Comparison of ENCODE assay signal across 1 cellular context in genomic region chr11:116772443-116773202, GRCh38.
A peak's percentile ranks its signal among the peaks of the same experiment; 100 is the strongest.
TF ChIP-seq lines count a peak whose summit lies in the region.

A gene with protein sequence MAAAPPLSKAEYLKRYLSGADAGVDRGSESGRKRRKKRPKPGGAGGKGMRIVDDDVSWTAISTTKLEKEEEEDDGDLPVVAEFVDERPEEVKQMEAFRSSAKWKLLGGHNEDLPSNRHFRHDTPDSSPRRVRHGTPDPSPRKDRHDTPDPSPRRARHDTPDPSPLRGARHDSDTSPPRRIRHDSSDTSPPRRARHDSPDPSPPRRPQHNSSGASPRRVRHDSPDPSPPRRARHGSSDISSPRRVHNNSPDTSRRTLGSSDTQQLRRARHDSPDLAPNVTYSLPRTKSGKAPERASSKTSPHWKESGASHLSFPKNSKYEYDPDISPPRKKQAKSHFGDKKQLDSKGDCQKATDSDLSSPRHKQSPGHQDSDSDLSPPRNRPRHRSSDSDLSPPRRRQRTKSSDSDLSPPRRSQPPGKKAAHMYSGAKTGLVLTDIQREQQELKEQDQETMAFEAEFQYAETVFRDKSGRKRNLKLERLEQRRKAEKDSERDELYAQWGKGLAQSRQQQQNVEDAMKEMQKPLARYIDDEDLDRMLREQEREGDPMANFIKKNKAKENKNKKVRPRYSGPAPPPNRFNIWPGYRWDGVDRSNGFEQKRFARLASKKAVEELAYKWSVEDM (minus strand): TSS chr11:116772987. CDS start chr11:116772964, 23 bp downstream.

TF ChIP-seq in HepG2, 621 proteins besides CTCF, POLR2A, EP300 and RAD21 (continued from another document):
- TF ChIP-seq, protein P1, sequence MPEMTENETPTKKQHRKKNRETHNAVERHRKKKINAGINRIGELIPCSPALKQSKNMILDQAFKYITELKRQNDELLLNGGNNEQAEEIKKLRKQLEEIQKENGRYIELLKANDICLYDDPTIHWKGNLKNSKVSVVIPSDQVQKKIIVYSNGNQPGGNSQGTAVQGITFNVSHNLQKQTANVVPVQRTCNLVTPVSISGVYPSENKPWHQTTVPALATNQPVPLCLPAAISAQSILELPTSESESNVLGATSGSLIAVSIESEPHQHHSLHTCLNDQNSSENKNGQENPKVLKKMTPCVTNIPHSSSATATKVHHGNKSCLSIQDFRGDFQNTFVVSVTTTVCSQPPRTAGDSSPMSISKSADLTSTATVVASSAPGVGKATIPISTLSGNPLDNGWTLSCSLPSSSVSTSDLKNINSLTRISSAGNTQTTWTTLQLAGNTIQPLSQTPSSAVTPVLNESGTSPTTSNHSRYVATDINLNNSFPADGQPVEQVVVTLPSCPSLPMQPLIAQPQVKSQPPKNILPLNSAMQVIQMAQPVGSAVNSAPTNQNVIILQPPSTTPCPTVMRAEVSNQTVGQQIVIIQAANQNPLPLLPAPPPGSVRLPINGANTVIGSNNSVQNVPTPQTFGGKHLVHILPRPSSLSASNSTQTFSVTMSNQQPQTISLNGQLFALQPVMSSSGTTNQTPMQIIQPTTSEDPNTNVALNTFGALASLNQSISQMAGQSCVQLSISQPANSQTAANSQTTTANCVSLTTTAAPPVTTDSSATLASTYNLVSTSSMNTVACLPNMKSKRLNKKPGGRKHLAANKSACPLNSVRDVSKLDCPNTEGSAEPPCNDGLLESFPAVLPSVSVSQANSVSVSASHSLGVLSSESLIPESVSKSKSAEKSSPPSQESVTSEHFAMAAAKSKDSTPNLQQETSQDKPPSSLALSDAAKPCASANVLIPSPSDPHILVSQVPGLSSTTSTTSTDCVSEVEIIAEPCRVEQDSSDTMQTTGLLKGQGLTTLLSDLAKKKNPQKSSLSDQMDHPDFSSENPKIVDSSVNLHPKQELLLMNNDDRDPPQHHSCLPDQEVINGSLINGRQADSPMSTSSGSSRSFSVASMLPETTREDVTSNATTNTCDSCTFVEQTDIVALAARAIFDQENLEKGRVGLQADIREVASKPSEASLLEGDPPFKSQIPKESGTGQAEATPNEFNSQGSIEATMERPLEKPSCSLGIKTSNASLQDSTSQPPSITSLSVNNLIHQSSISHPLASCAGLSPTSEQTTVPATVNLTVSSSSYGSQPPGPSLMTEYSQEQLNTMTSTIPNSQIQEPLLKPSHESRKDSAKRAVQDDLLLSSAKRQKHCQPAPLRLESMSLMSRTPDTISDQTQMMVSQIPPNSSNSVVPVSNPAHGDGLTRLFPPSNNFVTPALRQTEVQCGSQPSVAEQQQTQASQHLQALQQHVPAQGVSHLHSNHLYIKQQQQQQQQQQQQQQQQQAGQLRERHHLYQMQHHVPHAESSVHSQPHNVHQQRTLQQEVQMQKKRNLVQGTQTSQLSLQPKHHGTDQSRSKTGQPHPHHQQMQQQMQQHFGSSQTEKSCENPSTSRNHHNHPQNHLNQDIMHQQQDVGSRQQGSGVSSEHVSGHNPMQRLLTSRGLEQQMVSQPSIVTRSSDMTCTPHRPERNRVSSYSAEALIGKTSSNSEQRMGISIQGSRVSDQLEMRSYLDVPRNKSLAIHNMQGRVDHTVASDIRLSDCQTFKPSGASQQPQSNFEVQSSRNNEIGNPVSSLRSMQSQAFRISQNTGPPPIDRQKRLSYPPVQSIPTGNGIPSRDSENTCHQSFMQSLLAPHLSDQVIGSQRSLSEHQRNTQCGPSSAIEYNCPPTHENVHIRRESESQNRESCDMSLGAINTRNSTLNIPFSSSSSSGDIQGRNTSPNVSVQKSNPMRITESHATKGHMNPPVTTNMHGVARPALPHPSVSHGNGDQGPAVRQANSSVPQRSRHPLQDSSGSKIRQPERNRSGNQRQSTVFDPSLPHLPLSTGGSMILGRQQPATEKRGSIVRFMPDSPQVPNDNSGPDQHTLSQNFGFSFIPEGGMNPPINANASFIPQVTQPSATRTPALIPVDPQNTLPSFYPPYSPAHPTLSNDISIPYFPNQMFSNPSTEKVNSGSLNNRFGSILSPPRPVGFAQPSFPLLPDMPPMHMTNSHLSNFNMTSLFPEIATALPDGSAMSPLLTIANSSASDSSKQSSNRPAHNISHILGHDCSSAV (CRISPR knock-in tag; IDR thresholded peaks at IDR 0.05; ENCODE audit: borderline replicate concordance), result peak; percentile 88; the same call in 1 of the 2 replicates
- TF ChIP-seq AGO1 (IDR thresholded peaks at IDR 0.05; ENCODE audit: low read depth, low read length, poor library complexity, severe bottlenecking), result peak; percentile 69
- peak; percentile 92 for TF ChIP-seq TFDP2 (CRISPR knock-in tag; IDR thresholded peaks at IDR 0.05)
- peak; percentile 95 for TF ChIP-seq YY1 (IDR thresholded peaks at IDR 0.05; ENCODE audit: insufficient read depth, insufficient replicate concordance, low read depth, low read length)
- TF ChIP-seq ZNF337 (CRISPR knock-in tag; IDR thresholded peaks at IDR 0.05; ENCODE audit: borderline replicate concordance, low read depth), result peak; percentile 73; the same call in 1 of the 2 replicates
- TF ChIP-seq, protein P2, sequence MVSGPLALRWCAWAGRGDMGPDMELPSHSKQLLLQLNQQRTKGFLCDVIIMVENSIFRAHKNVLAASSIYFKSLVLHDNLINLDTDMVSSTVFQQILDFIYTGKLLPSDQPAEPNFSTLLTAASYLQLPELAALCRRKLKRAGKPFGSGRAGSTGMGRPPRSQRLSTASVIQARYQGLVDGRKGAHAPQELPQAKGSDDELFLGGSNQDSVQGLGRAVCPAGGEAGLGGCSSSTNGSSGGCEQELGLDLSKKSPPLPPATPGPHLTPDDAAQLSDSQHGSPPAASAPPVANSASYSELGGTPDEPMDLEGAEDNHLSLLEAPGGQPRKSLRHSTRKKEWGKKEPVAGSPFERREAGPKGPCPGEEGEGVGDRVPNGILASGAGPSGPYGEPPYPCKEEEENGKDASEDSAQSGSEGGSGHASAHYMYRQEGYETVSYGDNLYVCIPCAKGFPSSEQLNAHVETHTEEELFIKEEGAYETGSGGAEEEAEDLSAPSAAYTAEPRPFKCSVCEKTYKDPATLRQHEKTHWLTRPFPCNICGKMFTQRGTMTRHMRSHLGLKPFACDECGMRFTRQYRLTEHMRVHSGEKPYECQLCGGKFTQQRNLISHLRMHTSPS (CRISPR knock-in tag; IDR thresholded peaks at IDR 0.05; ENCODE audit: low read depth), result no peak; the same call in none of the 2 replicates
- no peak for TF ChIP-seq LCORL (IDR thresholded peaks at IDR 0.05)
- TF ChIP-seq LCORL (CRISPR knock-in tag; IDR thresholded peaks at IDR 0.05), result peak; percentile 74
- TF ChIP-seq STAT6 (CRISPR knock-in tag; IDR thresholded peaks at IDR 0.05; ENCODE audit: borderline replicate concordance), result 0 out of 2 replicates have a peak, but pooled peaks have one; percentile 81
- peak; percentile 91; the same call in 1 of the 2 replicates for TF ChIP-seq GTF3A (CRISPR knock-in tag; conservative IDR thresholded peaks at IDR 0.05)
- peak; percentile 93; the same call in 1 of the 2 replicates for TF ChIP-seq SNAI1 (CRISPR knock-in tag; IDR thresholded peaks at IDR 0.05; ENCODE audit: borderline replicate concordance)
- TF ChIP-seq YEATS2 (CRISPR knock-in tag; IDR thresholded peaks at IDR 0.05; ENCODE audit: borderline replicate concordance), result peak; percentile 90; the same call in 1 of the 2 replicates
- peak; percentile 71; the same call in 1 of the 2 replicates for TF ChIP-seq MTF1 (CRISPR knock-in tag; IDR thresholded peaks at IDR 0.05)
- TF ChIP-seq TBX2 (CRISPR knock-in tag; IDR thresholded peaks at IDR 0.05; ENCODE audit: borderline replicate concordance), result peak; percentile 96
- TF ChIP-seq ZBTB20 (CRISPR knock-in tag; IDR thresholded peaks at IDR 0.05; ENCODE audit: borderline replicate concordance, low read depth), result peak; percentile 81; the same call in 1 of the 2 replicates
- TF ChIP-seq, protein P3, sequence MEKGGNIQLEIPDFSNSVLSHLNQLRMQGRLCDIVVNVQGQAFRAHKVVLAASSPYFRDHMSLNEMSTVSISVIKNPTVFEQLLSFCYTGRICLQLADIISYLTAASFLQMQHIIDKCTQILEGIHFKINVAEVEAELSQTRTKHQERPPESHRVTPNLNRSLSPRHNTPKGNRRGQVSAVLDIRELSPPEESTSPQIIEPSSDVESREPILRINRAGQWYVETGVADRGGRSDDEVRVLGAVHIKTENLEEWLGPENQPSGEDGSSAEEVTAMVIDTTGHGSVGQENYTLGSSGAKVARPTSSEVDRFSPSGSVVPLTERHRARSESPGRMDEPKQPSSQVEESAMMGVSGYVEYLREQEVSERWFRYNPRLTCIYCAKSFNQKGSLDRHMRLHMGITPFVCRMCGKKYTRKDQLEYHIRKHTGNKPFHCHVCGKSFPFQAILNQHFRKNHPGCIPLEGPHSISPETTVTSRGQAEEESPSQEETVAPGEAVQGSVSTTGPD (CRISPR knock-in tag; IDR thresholded peaks at IDR 0.05), result 0 out of 2 replicates have a peak, but pooled peaks have one; percentile 17
- peak; percentile 78; the same call in 1 of the 2 replicates for TF ChIP-seq NRL (CRISPR knock-in tag; IDR thresholded peaks at IDR 0.05; ENCODE audit: borderline replicate concordance)
- 0 out of 2 replicates have a peak, but pooled peaks have one; percentile 64 for TF ChIP-seq HES4 (CRISPR knock-in tag; IDR thresholded peaks at IDR 0.05; ENCODE audit: borderline replicate concordance)
- TF ChIP-seq RARG (CRISPR knock-in tag; IDR thresholded peaks at IDR 0.05; ENCODE audit: low read depth), result no peak
- peak; percentile 72; the same call in 1 of the 2 replicates for TF ChIP-seq ZNF775 (CRISPR knock-in tag; IDR thresholded peaks at IDR 0.05; ENCODE audit: borderline replicate concordance)
